ENCODE assay signal across 8 cellular contexts in the genomic region with DNA sequence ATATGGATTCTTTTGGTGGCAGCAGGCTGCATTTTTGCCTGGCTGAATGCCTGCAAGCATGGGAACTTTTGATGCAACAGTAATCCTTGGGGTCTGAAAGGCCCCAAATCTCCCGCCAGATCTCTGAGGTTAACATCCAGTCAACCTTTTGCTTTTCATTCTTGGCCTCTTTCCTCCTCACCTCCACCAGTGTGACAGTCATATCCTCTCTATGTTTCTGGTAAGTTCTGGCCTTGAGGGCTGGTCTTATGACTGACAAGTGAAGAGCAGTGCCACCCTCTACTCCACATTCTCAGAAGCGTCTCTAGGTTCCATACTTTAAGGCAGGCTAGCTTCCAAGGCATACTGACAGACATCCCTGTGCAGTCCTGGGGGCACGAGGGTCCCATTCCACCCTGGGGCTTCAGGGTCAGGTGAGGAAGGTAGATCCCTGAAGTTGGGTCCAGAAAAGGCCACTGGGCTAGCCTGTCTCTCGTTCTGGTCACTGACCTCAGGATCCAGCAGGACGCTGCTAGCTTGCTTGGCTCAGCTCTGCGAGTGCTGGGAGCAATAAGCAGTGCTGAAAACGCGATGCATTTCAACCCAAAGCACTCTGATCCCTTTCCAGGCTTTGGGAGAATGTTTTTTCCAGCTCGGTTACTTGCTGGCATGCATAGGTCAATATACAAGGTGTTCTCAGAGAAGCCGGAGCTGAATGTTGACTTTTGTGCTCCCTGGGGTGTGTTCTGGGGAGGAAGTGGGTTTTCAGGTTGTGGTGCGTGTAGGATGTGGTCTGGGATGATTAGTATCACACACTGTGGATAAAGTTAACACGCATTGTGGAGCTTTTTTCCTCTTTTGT.
DNase-seq lines count a peak whose midpoint lies in the region; ATAC-seq and TF ChIP-seq lines count a peak whose summit lies in the region.

No MANE protein-coding gene starts in this region.

- in situ Hi-C loops in transverse colon (cut with MboI; ENCODE audit: low pct_ligation_motif_present in 1 of 4, low pct_unique_long_range_greater_than_20kb in 1 of 4, low sequenced_read_pairs in 3 of 4) = no loop called here

- intact Hi-C loops in transverse colon (cut with DNase I; ENCODE audit: low total_unique reads) (no loop called here), uterus (cut with DNase I; ENCODE audit: low total_unique reads) (no loop called here)

- DNase-seq in NCI-H146 (lab: John Stamatoyannopoulos, UW) (peak; percentile 24), NCI-H146 treated with DMSO at 0.1 percent for 48 hours (lab: John Stamatoyannopoulos, UW; ENCODE audit: unreplicated experiment) (no peak), RPMI7951 (ENCODE audit: low read depth) (peak; percentile 88), mucosa of gallbladder (ENCODE audit: low spot score) (peak; percentile 36), transverse colon (peak; percentile 63), uterus (no peak)
- DNase-seq in activated naive CD4-positive, alpha-beta T cell treated with anti-CD3 and anti-CD28 coated beads, Interleukin-2, amount 50 U/mL, for 16 hours = peak; percentile 27

- H3K27ac ChIP-seq in transverse colon (peak overlapping the region; percentile 44 to 75 (median 61)), uterus (no peak overlapping the region)

- H3K9me3 ChIP-seq in transverse colon (no peaks in the 10 kb centered on the region), uterus (no peaks in the 10 kb centered on the region)

- no peaks in the 10 kb centered on the region for H3K36me3 ChIP-seq in transverse colon
- no peaks in the 10 kb centered on the region for H3K36me3 ChIP-seq in uterus

- no peak for TF ChIP-seq POLR2A in transverse colon (IDR thresholded peaks at IDR 0.05)
- no peak for TF ChIP-seq POLR2A in uterus (IDR thresholded peaks at IDR 0.05)

- no peak for TF ChIP-seq CTCF in transverse colon (IDR thresholded peaks at IDR 0.05)
- no peak for TF ChIP-seq CTCF in uterus (IDR thresholded peaks at IDR 0.05)

- no peak for ATAC-seq in GM18517 (IDR thresholded peaks at IDR 0.05; ENCODE audit: unreplicated experiment)

- H3K4me3 ChIP-seq in transverse colon (peak overlapping the region in 1 of 4 donors; percentile 0), uterus (no peak overlapping the region)

- H3K27me3 ChIP-seq in transverse colon (no peaks in the 10 kb centered on the region), uterus (no peaks in the 10 kb centered on the region)

- H3K4me1 ChIP-seq in transverse colon (peaks cover 8 to 53% (median 23%) of the 10 kb centered on the region in 4 donors), uterus (no peaks in the 10 kb centered on the region)

- no peak for TF ChIP-seq EP300 in transverse colon (IDR thresholded peaks at IDR 0.05; ENCODE audit: low read depth)

- WGBS in transverse colon (ENCODE audit: low coverage in 1 of 2), 2 donors = 31 to 52% methylated on average over 4 to 12 of the region's 12 CpGs

Comparison
In these comparisons a context has a peak if more than half of its experiments do, and no peak if none do; other contexts are left out.
1. DNase-seq: peak in NCI-H146 (single experiment), RPMI7951 (single experiment), activated naive CD4-positive, alpha-beta T cell treated with anti-CD3 and anti-CD28 coated beads, Interleukin-2, amount 50 U/mL, for 16 hours (single experiment), mucosa of gallbladder (single experiment) and transverse colon (single experiment); none in NCI-H146 treated with DMSO at 0.1 percent for 48 hours (single experiment) and uterus (0 of 2).
2. H3K27ac ChIP-seq: peak in transverse colon (4 of 4); none in uterus (0 of 2).